9 cellular contexts compared by ENCODE assay signal in the genomic region with DNA sequence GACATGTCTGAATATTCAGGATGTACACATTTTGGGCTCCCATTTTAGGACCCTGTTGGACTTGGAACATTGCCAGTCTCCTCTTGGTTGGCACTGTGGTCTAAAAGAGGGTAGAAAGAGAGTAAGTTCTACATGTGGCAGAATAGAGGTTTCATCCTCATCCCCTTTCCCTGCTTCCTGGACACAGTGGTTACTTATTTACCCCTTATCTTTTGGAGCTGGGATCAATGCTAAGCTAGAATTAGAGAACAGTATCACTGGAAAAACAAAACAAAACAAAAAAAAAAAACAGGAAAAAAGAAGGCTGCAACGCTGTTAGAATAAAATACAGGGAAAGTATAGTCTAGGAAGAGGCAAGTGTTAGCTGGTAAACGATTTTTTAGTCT.
"Had no signal": no experiment of that assay in that cellular context is flagged by ENCODE, and none has a peak within 500 bp of the region (broad histone marks: within the 10 kb centered on the region; RNA-seq: fewer than 3 reads in every experiment).

No MANE protein-coding gene starts in this region.

- H3K36me3 ChIP-seq: HAP-1 had no signal

- H3K9me3 ChIP-seq: HAP-1 had no signal

- H3K4me3 ChIP-seq: GM23248, HAP-1 had no signal

- H3K9ac ChIP-seq: GM23248, KMS-11 had no signal

- DNase-seq: GOT3, HFFc6, KBM-7 had no signal

- H3K27ac ChIP-seq: GM23248, KMS-11 had no signal

- FAIRE-seq: H54, HTR-8/SVneo had no signal

- H3K4me2 ChIP-seq: KMS-11 had no signal

- H2AFZ ChIP-seq: GM23248 had no signal

- H3K4me1 ChIP-seq: HAP-1 had no signal

- ATAC-seq: HCT116 had no signal
